Comparison of ENCODE assay signal across 22 cellular contexts in genomic region chr11:618856-619624, GRCh38. TPM values are rescaled to one million over a fixed set of nuclear protein-coding genes. Genes with fewer than 3 reads are reported as not detected.
"Had no signal": no experiment of that assay in that cellular context is flagged by ENCODE, and none has a peak within 500 bp of the region (broad histone marks: within the 10 kb centered on the region; RNA-seq: fewer than 3 reads in every experiment).

No MANE protein-coding gene starts in this region.

- H3K36me3 ChIP-seq: SJCRH30 had no signal

- H3K4me2 ChIP-seq: SK-N-SH had no signal

- H3K9me3 ChIP-seq: Peyer's patch, SJCRH30, SK-N-SH had no signal

- H3K9ac ChIP-seq: SK-N-SH had no signal

- H3K27me3 ChIP-seq: cardiac muscle cell, Peyer's patch, SJCRH30 had no signal

- H3K27ac Mint-ChIP-seq: activated CD4-positive, alpha-beta memory T cell treated with anti-CD3 and anti-CD28 coated beads for 36 hours; brain had no signal

- H3K27me3 Mint-ChIP-seq: activated CD4-positive, alpha-beta memory T cell treated with anti-CD3 and anti-CD28 coated beads for 36 hours; activated CD4-positive, alpha-beta T cell treated with anti-CD3 and anti-CD28 coated beads, Interleukin-2, amount 10 ng/mL, durations not matched to agents 7 days and 5 days; brain had no signal

- H3K4me3 ChIP-seq: cardiac muscle cell, Peyer's patch, SJCRH30 had no signal

- H3K4me3 Mint-ChIP-seq: activated CD4-positive, alpha-beta memory T cell treated with anti-CD3 and anti-CD28 coated beads for 36 hours; activated CD4-positive, alpha-beta T cell treated with anti-CD3 and anti-CD28 coated beads, Interleukin-2, amount 10 ng/mL, durations not matched to agents 7 days and 5 days; brain had no signal

- H3K27ac ChIP-seq: cardiac muscle cell, Peyer's patch, SJCRH30, VCaP had no signal

- DNase-seq: activated CD4-positive, alpha-beta memory T cell treated with anti-CD3 and anti-CD28 coated beads for 36 hours; activated CD4-positive, alpha-beta T cell treated with anti-CD3 and anti-CD28 coated beads, Interleukin-2, amount 10 ng/mL, durations not matched to agents 7 days and 5 days; activated CD4-positive, CD25-positive, alpha-beta regulatory T cell; activated CD8-positive, alpha-beta memory T cell treated with anti-CD3 and anti-CD28 coated beads for 24 hours; activated T-cell treated with anti-CD3 and anti-CD28 coated beads for 4 hours; Kasumi-1; KBM-7; NCI-H1105 treated with DMSO at 0.1 percent for 48 hours; NCI-H1436 treated with DMSO at 0.1 percent for 48 hours; NCI-H187; NCI-H2081; NCI-H446; NCI-H524; Peyer's patch; Right ventricle myocardium superior; SJCRH30; SK-N-SH had no signal

- H3K9me3 Mint-ChIP-seq: activated CD4-positive, alpha-beta memory T cell treated with anti-CD3 and anti-CD28 coated beads for 36 hours; activated CD4-positive, alpha-beta T cell treated with anti-CD3 and anti-CD28 coated beads, Interleukin-2, amount 10 ng/mL, durations not matched to agents 7 days and 5 days; brain had no signal

- FAIRE-seq: astrocyte had no signal

RNA-seq across cellular contexts. Expression of gene CDHR5, which starts 5.7 kb away (rescaled TPM):
- total RNA-seq: activated CD4-positive, alpha-beta memory T cell treated with anti-CD3 and anti-CD28 coated beads for 36 hours; activated CD4-positive, alpha-beta T cell treated with anti-CD3 and anti-CD28 coated beads, Interleukin-2, amount 10 ng/mL, durations not matched to agents 7 days and 5 days; astrocyte; Right ventricle myocardium superior; SJCRH30 had no signal
- polyA plus RNA-seq: SK-N-SH had no signal

RNA-seq across cellular contexts. Expression of gene SCT, which starts 7.9 kb away (rescaled TPM):
- total RNA-seq: activated CD4-positive, alpha-beta memory T cell treated with anti-CD3 and anti-CD28 coated beads for 36 hours; activated CD4-positive, alpha-beta T cell treated with anti-CD3 and anti-CD28 coated beads, Interleukin-2, amount 10 ng/mL, durations not matched to agents 7 days and 5 days; Right ventricle myocardium superior; SJCRH30; T-helper 2 cell treated with Interferon-gamma antibody and Interleukin-4, amounts not matched to agents 100 ng/mL and 5 ng/mL, for 36 hours had no signal
- polyA plus RNA-seq: SK-N-SH had no signal

RNA-seq across cellular contexts. Expression of gene DRD4, which starts 18.0 kb away (rescaled TPM):
- total RNA-seq: Right ventricle myocardium superior, SJCRH30 had no signal
- polyA plus RNA-seq: SK-N-SH had no signal
